Comparison of ENCODE assay signal across 11 cellular contexts in the genomic region with DNA sequence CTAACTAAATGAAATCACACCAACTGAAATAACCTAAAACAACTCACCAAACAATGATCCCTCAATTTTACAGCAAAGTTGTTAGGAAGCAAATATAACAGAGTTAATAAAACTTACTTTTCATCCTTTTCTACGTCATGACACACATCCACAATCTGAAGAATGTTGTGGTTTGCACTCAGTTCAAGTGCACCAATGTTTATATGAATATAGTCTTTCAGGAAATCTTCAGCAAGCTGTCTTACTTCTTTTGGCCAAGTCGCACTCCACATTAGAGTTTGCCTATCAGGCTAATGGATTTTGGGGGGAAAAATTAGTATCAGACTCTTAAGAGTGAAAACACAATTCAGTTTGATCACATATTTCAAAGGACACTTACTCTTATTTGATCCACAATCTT. TPM values are rescaled to one million over a fixed set of nuclear protein-coding genes. Genes with fewer than 3 reads are reported as not detected.
DNase-seq lines count a peak whose midpoint lies in the region; ATAC-seq, FAIRE-seq and TF ChIP-seq lines count a peak whose summit lies in the region.
"Had no signal": no experiment of that assay in that cellular context is flagged by ENCODE, and none has a peak within 500 bp of the region (broad histone marks: within the 10 kb centered on the region; RNA-seq: fewer than 3 reads in every experiment).

No MANE protein-coding gene starts in this region.

- H4K20me1 ChIP-seq in neural cell (ENCODE audit: insufficient read depth): peaks cover 28% of the 10 kb centered on the region

- H3K36me3 ChIP-seq in Caco-2 (ENCODE audit: control insufficient read depth, insufficient read depth, low read length) (peaks cover 7% of the 10 kb centered on the region), endocrine pancreas (ENCODE audit: control insufficient read depth, insufficient read depth, low read length) (peaks cover 38% of the 10 kb centered on the region), neural cell (ENCODE audit: insufficient read depth, low read length) (peaks cover 32% of the 10 kb centered on the region), kidney (ENCODE audit: control insufficient read depth in 1 of 2, insufficient read depth in 2 of 2, low read length in 2 of 2) (peaks cover 49 to 68% of the 10 kb centered on the region in 2 donors), mucosa of descending colon (ENCODE audit: low read depth) (peaks cover 45% of the 10 kb centered on the region), aorta (ENCODE audit: control insufficient read depth in 1 of 2, insufficient read depth in 2 of 2, low read length in 1 of 2) (peaks cover 12% of the 10 kb centered on the region in 2 donors)

- H3K27ac Mint-ChIP-seq in Caco-2 (ENCODE audit: unreplicated experiment): peak overlapping the region; percentile 48

- no peaks in the 10 kb centered on the region for H3K9me3 Mint-ChIP-seq in Caco-2 (ENCODE audit: unreplicated experiment)
- H3K9me3 Mint-ChIP-seq: dendritic cell treated with granulocyte-macrophage colony-stimulating factor and Interleukin-4, amounts not matched to agents 40 ng/mL and 50 ng/mL, for 4 days had no signal

- H3K9me2 ChIP-seq in neural cell (ENCODE audit: insufficient read depth, low read length): no peaks in the 10 kb centered on the region

- H3K4me1 ChIP-seq in Caco-2: peaks cover 39% of the 10 kb centered on the region
- peaks cover 45% of the 10 kb centered on the region for H3K4me1 ChIP-seq in endocrine pancreas (ENCODE audit: control insufficient read depth, insufficient read depth, low read length)
- peaks cover 10 to 23% of the 10 kb centered on the region in 2 donors for H3K4me1 ChIP-seq in kidney (ENCODE audit: control insufficient read depth in 1 of 2, insufficient read depth in 1 of 2, low read depth in 1 of 2, low read length in 2 of 2)
- peaks cover 44% of the 10 kb centered on the region for H3K4me1 ChIP-seq in mucosa of descending colon (ENCODE audit: low read depth)
- H3K4me1 ChIP-seq in aorta (ENCODE audit: control insufficient read depth in 1 of 2, insufficient read depth in 2 of 2, low read length in 2 of 2): no peaks in the 10 kb centered on the region

- peaks cover 100% of the 10 kb centered on the region for H3K36me3 Mint-ChIP-seq in Caco-2 (ENCODE audit: insufficient read depth, unreplicated experiment)

- FAIRE-seq in kidney (lab: Jason Lieb, UNC): no peak

- H3K27ac ChIP-seq in neural cell (ENCODE audit: low read length): no peak overlapping the region
- H3K27ac ChIP-seq in kidney (ENCODE audit: low read depth in 2 of 2, low read length in 2 of 2): peak overlapping the region in 1 of 2 donors; percentile 10
- no peak overlapping the region for H3K27ac ChIP-seq in aorta (ENCODE audit: low read depth in 1 of 2, low read length in 2 of 2)

- ATAC-seq in mucosa of descending colon (no peak), HG03521 (IDR thresholded peaks at IDR 0.05; ENCODE audit: unreplicated experiment) (no peak), aorta (ENCODE audit: low FRiP score) (no peak)

- H3K4me3 ChIP-seq in Caco-2 (ENCODE audit: low read depth, low read length) (no peak overlapping the region), endocrine pancreas (ENCODE audit: control insufficient read depth, insufficient read depth, low read length) (peak overlapping the region; percentile 99), neural cell (ENCODE audit: low read length) (peak overlapping the region; percentile 97), kidney (ENCODE audit: low read length in 2 of 2) (peak overlapping the region in 1 of 2 donors; percentile 99), mucosa of descending colon (no peak overlapping the region), aorta (ENCODE audit: low read length in 2 of 2) (no peak overlapping the region)
- H3K4me3 ChIP-seq: HAP-1 had no signal

- H3F3A ChIP-seq in neural cell (ENCODE audit: insufficient read depth, low read length, poor library complexity, severe bottlenecking): peaks cover 19% of the 10 kb centered on the region

- no peaks in the 10 kb centered on the region for H3K27me3 Mint-ChIP-seq in Caco-2 (ENCODE audit: insufficient read depth, unreplicated experiment)
- H3K27me3 Mint-ChIP-seq: dendritic cell treated with granulocyte-macrophage colony-stimulating factor and Interleukin-4, amounts not matched to agents 40 ng/mL and 50 ng/mL, for 4 days had no signal

- no peak for TF ChIP-seq EP300 in neural cell (conservative IDR thresholded peaks at IDR 0.05; ENCODE audit: poor library complexity, severe bottlenecking)

- H2AFZ ChIP-seq in neural cell (ENCODE audit: low read depth, low read length): no peak overlapping the region

- no peaks in the 10 kb centered on the region for H3K27me3 ChIP-seq in Caco-2 (replicated peaks; ENCODE audit: control insufficient read depth, insufficient read depth, low read length)
- no peaks in the 10 kb centered on the region for H3K27me3 ChIP-seq in endocrine pancreas (ENCODE audit: control insufficient read depth, insufficient read depth, low read length)
- no peaks in the 10 kb centered on the region for H3K27me3 ChIP-seq in neural cell (ENCODE audit: insufficient read depth, low read depth, low read length)
- peaks cover 0 to 1% of the 10 kb centered on the region in 2 donors for H3K27me3 ChIP-seq in aorta (ENCODE audit: control insufficient read depth in 1 of 2, insufficient read depth in 2 of 2, low read length in 1 of 2)

- BruUV-seq in Caco-2 (replicated peaks; lab: Mats Ljungman, UMichigan): no TSS peak

- DNase-seq in Caco-2: no peak
- DNase-seq in LoVo (ENCODE audit: low spot score): peak; percentile 12
- DNase-seq in kidney: no peak
- no peak for DNase-seq in mucosa of descending colon
- no peak for DNase-seq in aorta
- DNase-seq: NCI-H1930 had no signal

- H3K9ac ChIP-seq in endocrine pancreas (ENCODE audit: control insufficient read depth, insufficient read depth, low read length) (no peak overlapping the region), neural cell (ENCODE audit: low read length) (no peak overlapping the region), kidney (ENCODE audit: low read length in 2 of 2) (peak overlapping the region in 1 of 2 donors; percentile 23)

- H3K9me3 ChIP-seq in Caco-2 (no peaks in the 10 kb centered on the region), endocrine pancreas (ENCODE audit: control insufficient read depth, low read length) (no peaks in the 10 kb centered on the region), neural cell (ENCODE audit: low read length) (no peaks in the 10 kb centered on the region), kidney (ENCODE audit: control insufficient read depth in 1 of 2, low read length in 2 of 2) (no peaks in the 10 kb centered on the region), mucosa of descending colon (no peaks in the 10 kb centered on the region), aorta (ENCODE audit: control insufficient read depth, low read length) (no peaks in the 10 kb centered on the region)
- H3K9me3 ChIP-seq: HAP-1 had no signal

- no peak for TF ChIP-seq CTCF in Caco-2 (IDR thresholded peaks at IDR 0.05; ENCODE audit: insufficient read depth in 1 of 2, low read depth in 1 of 2, low read length in 1 of 2, severe bottlenecking in 1 of 2, unreplicated experiment in 1 of 2)
- TF ChIP-seq CTCF in neural cell (IDR thresholded peaks at IDR 0.05; ENCODE audit: poor library complexity, severe bottlenecking): no peak
- TF ChIP-seq CTCF in kidney (IDR thresholded peaks at IDR 0.05; ENCODE audit: borderline replicate concordance, extremely low read depth, insufficient read depth): no peak
- no peak for TF ChIP-seq CTCF in mucosa of descending colon (IDR thresholded peaks at IDR 0.05)

- no peak overlapping the region for H3K4me2 ChIP-seq in neural cell (ENCODE audit: low read length)

- peaks cover 61% of the 10 kb centered on the region for H3K4me1 Mint-ChIP-seq in Caco-2 (ENCODE audit: low read depth, unreplicated experiment)

- WGBS in aorta, 2 donors: 61 to 63% methylated on average over 2 of the region's 2 CpGs

- POLR2A ChIA-PET in Caco-2 (lab: Charles Lee): no interaction called here

- intact Hi-C loops in Caco-2 (cut with micrococcal nuclease; ENCODE audit: unreplicated experiment): no loop called here
- intact Hi-C loops in kidney (cut with DNase I): no loop called here
- intact Hi-C loops in mucosa of descending colon (cut with DNase I, micrococcal nuclease): no loop called here
- intact Hi-C loops in aorta (cut with DNase I): loop anchor here in 1 of 2 donors (10.0 kb wide), 1 partner anchor 358 kb away; no protein-coding TSS in a partner anchor

- peaks cover 68% of the 10 kb centered on the region for H3K79me2 ChIP-seq in neural cell (replicated peaks; ENCODE audit: insufficient read depth, low read length)

- CTCF ChIA-PET in Caco-2 (lab: Charles Lee): no interaction called here

- peak overlapping the region; percentile 34 for H3K4me3 Mint-ChIP-seq in Caco-2 (ENCODE audit: unreplicated experiment)
- H3K4me3 Mint-ChIP-seq: dendritic cell treated with granulocyte-macrophage colony-stimulating factor and Interleukin-4, amounts not matched to agents 40 ng/mL and 50 ng/mL, for 4 days had no signal

- TF ChIP-seq RAD21 in neural cell (conservative IDR thresholded peaks at IDR 0.05): no peak

TF ChIP-seq in neural cell, 6 proteins besides CTCF, POLR2A, EP300 and RAD21 (continues in another document):
- TF ChIP-seq EZH2 (IDR thresholded peaks at IDR 0.05; ENCODE audit: borderline replicate concordance, insufficient read depth, low read length, poor library complexity, severe bottlenecking): no peak

RNA-seq across cellular contexts. Expression of a gene that starts 3.3 kb away (rescaled TPM):
- 648 and 667 TPM in 2 replicates for total RNA-seq in Caco-2 (2022)
- polyA plus RNA-seq in neural cell: 1,789 and 2,358 TPM in 2 replicates
- polyA minus RNA-seq in neural cell: 808 and 961 TPM in 2 replicates
- 769 TPM for total RNA-seq in kidney
- 343 TPM for polyA plus RNA-seq in kidney (ENCODE audit: insufficient read depth, low read depth, low replicate concordance)
- total RNA-seq in mucosa of descending colon: 100 to 1,000 TPM; 464 to 736 (median 551) TPM
- total RNA-seq in aorta: 100 to 1,000 TPM; 901 to 936 TPM
- polyA plus RNA-seq in aorta: 100 to 1,000 TPM; 213 to 952 TPM

RNA-seq across cellular contexts. Expression of a gene that starts 4.0 kb away (rescaled TPM):
- 63.6 and 69.4 TPM in 2 replicates for total RNA-seq in Caco-2 (2022)
- polyA plus RNA-seq in neural cell: 214 and 220 TPM in 2 replicates
- 113 and 147 TPM in 2 replicates for polyA minus RNA-seq in neural cell
- 49.3 TPM for total RNA-seq in kidney
- 25.3 TPM for polyA plus RNA-seq in kidney (ENCODE audit: insufficient read depth, low read depth, low replicate concordance)
- total RNA-seq in mucosa of descending colon: 10 to 100 TPM; 37.1 to 50.8 (median 43.3) TPM
- 10 to 100 TPM; 39.7 to 49.8 TPM for total RNA-seq in aorta
- polyA plus RNA-seq in aorta: 10 to 100 TPM; 22.7 to 96.4 TPM

RNA-seq across cellular contexts. Expression of a gene that starts 6.0 kb away (rescaled TPM):
- 28.9 and 32.9 TPM in 2 replicates for total RNA-seq in Caco-2 (2022)
- polyA plus RNA-seq in neural cell: 14.3 and 16.9 TPM in 2 replicates
- polyA minus RNA-seq in neural cell: 12.6 and 13.6 TPM in 2 replicates
- 18.4 TPM for total RNA-seq in kidney
- polyA plus RNA-seq in kidney (ENCODE audit: insufficient read depth, low read depth, low replicate concordance): 9.0 TPM
- total RNA-seq in mucosa of descending colon: 10 to 100 TPM; 10.8 to 13.5 (median 11.8) TPM
- total RNA-seq in aorta: 10 to 100 TPM; 12.8 to 20.6 TPM
- 10 to 100 TPM; 10.0 to 19.2 TPM for polyA plus RNA-seq in aorta

RNA-seq across cellular contexts. Expression of a gene that starts 53.9 kb away (rescaled TPM):
- total RNA-seq in Caco-2 (2022): not detected in 2 replicates
- polyA plus RNA-seq in neural cell: not detected in 2 replicates
- not detected in 2 replicates for polyA minus RNA-seq in neural cell
- total RNA-seq in kidney: 17.8 TPM
- 2.2 TPM for polyA plus RNA-seq in kidney (ENCODE audit: insufficient read depth, low read depth, low replicate concordance)
- 1 to 10 TPM; 4.4 to 4.6 (median 4.6) TPM for total RNA-seq in mucosa of descending colon
- 10 to 100 TPM; 13.0 to 29.8 TPM for total RNA-seq in aorta
- polyA plus RNA-seq in aorta: 10 to 100 TPM; 12.0 TPM

Comparison
In these comparisons a context has a peak if more than half of its experiments do, and no peak if none do; other contexts are left out.
1. H3K4me3 ChIP-seq: peak in endocrine pancreas (single experiment) and neural cell (single experiment); none in Caco-2 (single experiment), mucosa of descending colon (single experiment) and aorta (0 of 2).